19 cellular contexts compared by ENCODE assay signal in the genomic region with DNA sequence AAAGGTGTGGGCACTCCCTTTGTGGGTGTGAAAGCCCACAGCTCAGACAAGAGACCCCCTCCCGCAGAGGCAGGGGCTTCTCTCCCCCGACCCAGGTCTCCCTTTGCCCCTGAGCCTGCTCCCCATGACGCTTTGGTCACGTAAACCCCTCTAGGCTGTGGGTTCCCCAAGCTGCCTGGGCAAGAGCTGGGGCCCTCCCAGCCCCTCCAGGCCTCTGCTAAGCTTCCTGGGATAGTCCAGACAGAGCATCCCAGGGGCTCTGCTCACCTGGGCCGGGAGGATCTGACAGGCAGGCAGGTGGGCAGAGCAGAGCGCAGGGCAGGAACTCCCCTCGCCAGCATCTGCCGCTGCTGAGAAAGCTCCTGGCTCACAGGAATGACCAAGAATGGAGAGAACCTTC.
DNase-seq lines count a peak whose midpoint lies in the region; ATAC-seq, FAIRE-seq and TF ChIP-seq lines count a peak whose summit lies in the region.
"Had no signal": no experiment of that assay in that cellular context is flagged by ENCODE, and none has a peak within 500 bp of the region (broad histone marks: within the 10 kb centered on the region; RNA-seq: fewer than 3 reads in every experiment).

No MANE protein-coding gene starts in this region.

- no peaks in the 10 kb centered on the region for H3K9me3 ChIP-seq in kidney (ENCODE audit: control insufficient read depth in 1 of 2, low read length in 2 of 2)
- H3K9me3 ChIP-seq in neuronal stem cell (replicated peaks in 1 of 2; ENCODE audit: control insufficient read depth in 2 of 2, insufficient read depth in 1 of 2, low read depth in 1 of 2, low read length in 2 of 2) = no peaks in the 10 kb centered on the region
- no peaks in the 10 kb centered on the region for H3K9me3 ChIP-seq in naive thymus-derived CD4-positive, alpha-beta T cell (ENCODE audit: control insufficient read depth in 2 of 3, low read length in 3 of 3)
- H3K9me3 ChIP-seq: Caco-2 had no signal

- intact Hi-C loops in kidney (cut with DNase I) = no loop called here
- intact Hi-C loops in naive thymus-derived CD4-positive, alpha-beta T cell (cut with micrococcal nuclease) = no loop called here

- H3K14ac ChIP-seq in neuronal stem cell (ENCODE audit: low read length) = no peak overlapping the region

- ATAC-seq in naive thymus-derived CD4-positive, alpha-beta T cell = no peak
- ATAC-seq: CD8-positive, alpha-beta T cell; GM12878 had no signal

- no peak overlapping the region for H3K27ac Mint-ChIP-seq in naive thymus-derived CD4-positive, alpha-beta T cell
- H3K27ac Mint-ChIP-seq: CD4-positive, CD25-positive, alpha-beta regulatory T cell; CD8-positive, alpha-beta T cell had no signal

- H3K36me3 Mint-ChIP-seq in naive thymus-derived CD4-positive, alpha-beta T cell = no peaks in the 10 kb centered on the region
- H3K36me3 Mint-ChIP-seq: CD4-positive, CD25-positive, alpha-beta regulatory T cell; CD8-positive, alpha-beta T cell had no signal

- no peak overlapping the region for H2AFZ ChIP-seq in neuronal stem cell (ENCODE audit: low read length)

- no peak overlapping the region for H2BK120ac ChIP-seq in neuronal stem cell (ENCODE audit: low read depth, low read length)

- H3K4me3 Mint-ChIP-seq in naive thymus-derived CD4-positive, alpha-beta T cell = no peak overlapping the region
- H3K4me3 Mint-ChIP-seq: CD4-positive, CD25-positive, alpha-beta regulatory T cell; CD8-positive, alpha-beta T cell had no signal

- H3K4ac ChIP-seq in neuronal stem cell (ENCODE audit: low read length) = no peak overlapping the region

- no peak overlapping the region for H4K91ac ChIP-seq in neuronal stem cell (ENCODE audit: low read depth, low read length, poor library complexity)

- DNase-seq in GM10248 (ENCODE audit: extremely low spot score) (peak; percentile 20), H7 (peak; percentile 55), kidney (peak; percentile 52), neuronal stem cell (ENCODE audit: low spot score) (no peak), dermis blood vessel endothelial cell (no peak)
- DNase-seq in stimulated activated CD4-positive, alpha-beta T cell treated with anti-CD3 and anti-CD28 coated beads, Interleukin-4, amount 100 ng/mL, for 4 hours = no peak
- DNase-seq in naive thymus-derived CD4-positive, alpha-beta T cell = no peak
- DNase-seq in stimulated activated CD4-positive, alpha-beta T cell treated with anti-CD3 and anti-CD28 coated beads, Interleukin-2, amount 100 ng/mL, for 48 hours = no peak
- DNase-seq: C1 segment of cervical spinal cord; Caco-2; CD4-positive, CD25-positive, alpha-beta regulatory T cell; CD8-positive, alpha-beta T cell; DMS153; DND-41; GOT3; HCEC 1CT had no signal

- H3K27ac ChIP-seq in kidney (ENCODE audit: low read depth in 2 of 2, low read length in 2 of 2) = no peak overlapping the region
- no peak overlapping the region for H3K27ac ChIP-seq in neuronal stem cell (replicated peaks; ENCODE audit: low read length)
- no peak overlapping the region for H3K27ac ChIP-seq in naive thymus-derived CD4-positive, alpha-beta T cell (ENCODE audit: low read depth, low read length)

- no peaks in the 10 kb centered on the region for H3K27me3 ChIP-seq in H7 (ENCODE audit: control insufficient read depth, insufficient read depth, low read length)
- no peaks in the 10 kb centered on the region for H3K27me3 ChIP-seq in neuronal stem cell (ENCODE audit: control insufficient read depth in 3 of 3, insufficient read depth in 3 of 3, low read depth in 1 of 3, low read length in 3 of 3)
- H3K27me3 ChIP-seq in naive thymus-derived CD4-positive, alpha-beta T cell (ENCODE audit: control insufficient read depth in 2 of 2, insufficient read depth in 2 of 2, low read length in 2 of 2) = no peaks in the 10 kb centered on the region

- no peak overlapping the region for H4K8ac ChIP-seq in neuronal stem cell (ENCODE audit: low read depth, low read length)

- H2BK15ac ChIP-seq in neuronal stem cell (ENCODE audit: low read length) = no peak overlapping the region

- H3K36me3 ChIP-seq in H7 (replicated peaks; ENCODE audit: control insufficient read depth, insufficient read depth, low read length) = no peaks in the 10 kb centered on the region
- no peaks in the 10 kb centered on the region for H3K36me3 ChIP-seq in kidney (ENCODE audit: control insufficient read depth in 1 of 2, insufficient read depth in 2 of 2, low read length in 2 of 2)
- no peaks in the 10 kb centered on the region for H3K36me3 ChIP-seq in neuronal stem cell (replicated peaks in 1 of 2; ENCODE audit: control insufficient read depth in 2 of 2, insufficient read depth in 2 of 2, low read length in 2 of 2)
- H3K36me3 ChIP-seq in naive thymus-derived CD4-positive, alpha-beta T cell (ENCODE audit: control insufficient read depth in 2 of 3, insufficient read depth in 3 of 3, low read length in 3 of 3) = no peaks in the 10 kb centered on the region

- H3K18ac ChIP-seq in neuronal stem cell (ENCODE audit: low read length) = peak overlapping the region; percentile 33

- H3K79me1 ChIP-seq in neuronal stem cell (ENCODE audit: low read depth, low read length) = no peaks in the 10 kb centered on the region

- H3K9ac ChIP-seq in kidney (ENCODE audit: low read length in 2 of 2) (no peak overlapping the region), neuronal stem cell (ENCODE audit: low read depth, low read length, poor library complexity) (no peak overlapping the region)

- H2BK12ac ChIP-seq in neuronal stem cell (ENCODE audit: low read length) = no peak overlapping the region

- POLR2A ChIA-PET in GM10248 (lab: Yijun Ruan, JAX) = no interaction called here
- POLR2A ChIA-PET in naive thymus-derived CD4-positive, alpha-beta T cell (lab: Charles Lee) = no interaction called here

- H3K27me3 Mint-ChIP-seq in naive thymus-derived CD4-positive, alpha-beta T cell = no peaks in the 10 kb centered on the region
- H3K27me3 Mint-ChIP-seq: CD4-positive, CD25-positive, alpha-beta regulatory T cell had no signal

- no peak for TF ChIP-seq CTCF in GM10248 (IDR thresholded peaks at IDR 0.05; ENCODE audit: control extremely low read depth, extremely low read depth, low read depth, missing control alignments)
- TF ChIP-seq CTCF in kidney (IDR thresholded peaks at IDR 0.05; ENCODE audit: borderline replicate concordance, extremely low read depth, insufficient read depth) = no peak

- H3K4me1 Mint-ChIP-seq in naive thymus-derived CD4-positive, alpha-beta T cell = no peaks in the 10 kb centered on the region
- H3K4me1 Mint-ChIP-seq: CD4-positive, CD25-positive, alpha-beta regulatory T cell had no signal

- no peak overlapping the region for H3K4me2 ChIP-seq in neuronal stem cell (ENCODE audit: insufficient read depth, low read length, poor library complexity, severe bottlenecking)

- H3K23ac ChIP-seq in neuronal stem cell (ENCODE audit: low read depth, low read length, poor library complexity) = no peak overlapping the region

- no peak overlapping the region for H2BK5ac ChIP-seq in neuronal stem cell (ENCODE audit: low read length)

- no CpG with 5 or more reads among the region's 8 CpGs for WGBS in neuronal stem cell (ENCODE audit: extremely low coverage in 2 of 2, insufficient read length in 2 of 2, insufficient replicate concordance in 1 of 2), 2 donors

- no peaks in the 10 kb centered on the region for H3K4me1 ChIP-seq in kidney (ENCODE audit: control insufficient read depth in 1 of 2, insufficient read depth in 1 of 2, low read depth in 1 of 2, low read length in 2 of 2)
- H3K4me1 ChIP-seq in neuronal stem cell (ENCODE audit: control insufficient read depth in 2 of 2, insufficient read depth in 1 of 2, low read depth in 1 of 2, low read length in 2 of 2) = peaks cover 0 to 2% of the 10 kb centered on the region in 2 donors
- no peaks in the 10 kb centered on the region for H3K4me1 ChIP-seq in naive thymus-derived CD4-positive, alpha-beta T cell (ENCODE audit: control insufficient read depth in 2 of 2, insufficient read depth in 2 of 2, low read length in 2 of 2)
- H3K4me1 ChIP-seq: Caco-2 had no signal

- no peak overlapping the region for H3K4me3 ChIP-seq in H7 (ENCODE audit: insufficient read depth, low read depth, low read length)
- no peak overlapping the region for H3K4me3 ChIP-seq in kidney (ENCODE audit: low read length in 2 of 2)
- no peak overlapping the region for H3K4me3 ChIP-seq in neuronal stem cell (ENCODE audit: low read length in 2 of 2)
- no peak overlapping the region for H3K4me3 ChIP-seq in naive thymus-derived CD4-positive, alpha-beta T cell (ENCODE audit: low read length)
- H3K4me3 ChIP-seq: GM12878 had no signal

- H3K9me3 Mint-ChIP-seq in naive thymus-derived CD4-positive, alpha-beta T cell = no peaks in the 10 kb centered on the region
- H3K9me3 Mint-ChIP-seq: CD8-positive, alpha-beta T cell had no signal

- H2AK5ac ChIP-seq in neuronal stem cell (ENCODE audit: low read depth, low read length) = no peak overlapping the region

- CTCF ChIA-PET in GM10248 (lab: Yijun Ruan, JAX) = no interaction called here
- CTCF ChIA-PET in naive thymus-derived CD4-positive, alpha-beta T cell (lab: Charles Lee) = no interaction called here

- FAIRE-seq in kidney (lab: Jason Lieb, UNC) = no peak
- FAIRE-seq: G401.6, GM12878, H54 had no signal

Comparison
In these comparisons a context has a peak if more than half of its experiments do, and no peak if none do; other contexts are left out.
1. DNase-seq: peak in GM10248 (single experiment), H7 (single experiment) and kidney (single experiment); none in neuronal stem cell (single experiment), dermis blood vessel endothelial cell (single experiment), stimulated activated CD4-positive, alpha-beta T cell treated with anti-CD3 and anti-CD28 coated beads, Interleukin-4, amount 100 ng/mL, for 4 hours (0 of 2), naive thymus-derived CD4-positive, alpha-beta T cell (0 of 9) and stimulated activated CD4-positive, alpha-beta T cell treated with anti-CD3 and anti-CD28 coated beads, Interleukin-2, amount 100 ng/mL, for 48 hours (0 of 2).